1 cellular context compared by ENCODE assay signal in the genomic region with DNA sequence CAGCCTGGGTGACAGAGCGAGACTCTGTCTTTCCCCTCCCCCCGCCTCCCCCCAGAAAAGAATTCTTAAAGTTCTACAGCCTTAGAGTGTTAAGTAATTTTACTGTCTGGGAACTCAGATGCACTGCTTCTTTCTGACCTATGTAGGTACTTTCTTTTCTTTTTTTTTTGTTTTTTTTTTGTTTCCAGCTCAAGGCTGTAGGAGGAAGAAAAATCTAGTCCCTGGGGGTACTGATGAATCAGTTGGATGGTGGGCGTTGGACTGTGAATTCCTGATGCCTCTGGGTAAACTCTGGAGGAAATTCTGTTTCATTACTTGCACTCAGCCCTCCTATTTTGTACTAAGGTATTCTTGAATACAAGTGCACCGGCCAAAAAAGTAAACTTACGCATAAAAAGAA.
TF ChIP-seq lines count a peak whose summit lies in the region.

No MANE protein-coding gene starts in this region.

TF ChIP-seq in IMR-90, 13 proteins besides CTCF, POLR2A, EP300 and RAD21:
- TF ChIP-seq SMC3 (IDR thresholded peaks at IDR 0.05; ENCODE audit: low read depth, low read length) (no peak), USF2 (IDR thresholded peaks at IDR 0.05; ENCODE audit: low read depth, low read length) (no peak), RCOR1 (IDR thresholded peaks at IDR 0.05; ENCODE audit: insufficient replicate concordance, low read length) (no peak), MAFK (IDR thresholded peaks at IDR 0.05; ENCODE audit: low read depth, low read length) (no peak), NFE2L2 (IDR thresholded peaks at IDR 0.05; ENCODE audit: low read depth, low read length) (no peak), CHD1 (IDR thresholded peaks at IDR 0.05; ENCODE audit: low read depth, low read length) (no peak), MXI1 (IDR thresholded peaks at IDR 0.05; ENCODE audit: borderline replicate concordance, low read depth, low read length) (no peak)
